In the genomic region with DNA sequence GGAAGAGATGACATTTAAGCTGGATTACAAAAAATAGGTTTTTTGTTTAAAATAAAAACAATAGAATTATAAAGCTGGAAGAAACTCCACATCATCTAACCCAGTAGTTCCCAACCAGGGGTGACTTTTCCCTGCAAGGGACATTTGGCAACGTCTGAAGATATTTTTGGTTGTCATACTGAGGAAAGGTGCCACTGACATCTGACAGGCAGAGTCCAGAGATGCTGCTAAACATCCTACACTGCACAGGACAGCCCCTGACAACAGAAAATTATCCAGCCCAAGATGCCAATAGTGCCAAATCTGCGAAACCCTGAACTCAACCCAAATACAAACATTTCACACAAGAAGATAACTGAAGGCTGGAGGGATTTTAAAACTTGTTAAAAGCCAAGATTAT, we compare ENCODE assay signal across 32 cellular contexts.
"Had no signal": no experiment of that assay in that cellular context is flagged by ENCODE, and none has a peak within 500 bp of the region (broad histone marks: within the 10 kb centered on the region; RNA-seq: fewer than 3 reads in every experiment).

No MANE protein-coding gene starts in this region.

- H3K4me3 Mint-ChIP-seq: activated B cell treated with CpG ODN at 0.5 μM for 24 hours; activated CD8-positive, alpha-beta T cell treated with anti-CD3 and anti-CD28 coated beads for 36 hours; activated naive CD8-positive, alpha-beta T cell; activated T-cell treated with anti-CD3 and anti-CD28 coated beads, Interleukin-2, amount 50 U/mL, for 4 hours; activated T-helper 17 cell treated with anti-CD3 and anti-CD28 coated beads, Interleukin-2, amount 50 U/mL, for 72 hours; brain; central memory CD8-positive, alpha-beta T cell; dendritic cell treated with granulocyte-macrophage colony-stimulating factor and Interleukin-4, amounts not matched to agents 40 ng/mL and 50 ng/mL, for 4 days; endodermal cell; T-helper 17 cell; T-helper 2 cell treated with Interferon-gamma antibody and Interleukin-4, amounts not matched to agents 5 μg/mL and 100 μg/mL, for 36 hours had no signal

- H3K9me3 ChIP-seq: ascending aorta, breast epithelium had no signal

- FAIRE-seq: frontal cortex had no signal

- H3K27me3 ChIP-seq: ascending aorta, cardiac muscle cell had no signal

- H3K36me3 ChIP-seq: breast epithelium, cardiac muscle cell had no signal

- H3K9me3 Mint-ChIP-seq: activated B cell treated with CpG ODN at 0.5 μM for 24 hours; activated CD8-positive, alpha-beta T cell treated with anti-CD3 and anti-CD28 coated beads for 36 hours; activated T-cell treated with anti-CD3 and anti-CD28 coated beads, Interleukin-2, amount 50 U/mL, for 4 hours; activated T-helper 17 cell treated with anti-CD3 and anti-CD28 coated beads, Interleukin-2, amount 50 U/mL, for 72 hours; brain; central memory CD8-positive, alpha-beta T cell; dendritic cell treated with granulocyte-macrophage colony-stimulating factor and Interleukin-4, amounts not matched to agents 40 ng/mL and 50 ng/mL, for 4 days; T-helper 2 cell treated with Interferon-gamma antibody and Interleukin-4, amounts not matched to agents 5 μg/mL and 100 μg/mL, for 36 hours had no signal

- H3K27me3 Mint-ChIP-seq: activated B cell treated with CpG ODN at 0.5 μM for 24 hours; activated CD8-positive, alpha-beta T cell treated with anti-CD3 and anti-CD28 coated beads for 36 hours; activated naive CD8-positive, alpha-beta T cell; activated T-helper 17 cell treated with anti-CD3 and anti-CD28 coated beads, Interleukin-2, amount 50 U/mL, for 72 hours; brain; central memory CD8-positive, alpha-beta T cell; dendritic cell treated with granulocyte-macrophage colony-stimulating factor and Interleukin-4, amounts not matched to agents 40 ng/mL and 50 ng/mL, for 4 days; T-helper 17 cell had no signal

- H3K36me3 Mint-ChIP-seq: activated naive CD8-positive, alpha-beta T cell had no signal

- H3K4me3 ChIP-seq: ascending aorta, breast epithelium, cardiac muscle cell, coronary artery, dorsolateral prefrontal cortex had no signal

- DNase-seq: activated B cell treated with CpG ODN at 0.5 μM for 24 hours; activated CD4-positive, alpha-beta T cell treated with anti-CD3 and anti-CD28 coated beads for 48 hours; activated CD4-positive, alpha-beta T cell treated with anti-CD3 and anti-CD28 coated beads, Interleukin-2, amount 50 U/mL, for 1 hour; activated CD4-positive, alpha-beta T cell treated with anti-CD3 and anti-CD28 coated beads, Interleukin-2, amount 50 U/mL, for 48 hours; activated CD8-positive, alpha-beta memory T cell treated with anti-CD3 and anti-CD28 coated beads for 24 hours; activated CD8-positive, alpha-beta T cell treated with anti-CD3 and anti-CD28 coated beads for 36 hours; activated effector memory CD4-positive, alpha-beta T cell treated with Interleukin-2 at 50 U/mL for 16 hours; activated gamma-delta T cell treated with Interleukin-2 at 50 U/mL for 16 hours; activated naive CD4-positive, alpha-beta T cell treated with anti-CD3 and anti-CD28 coated beads, Interleukin-2, amount 50 U/mL, for 16 hours; activated naive CD4-positive, alpha-beta T cell treated with Interleukin-2 at 50 U/mL for 16 hours; activated T-cell treated with anti-CD3 and anti-CD28 coated beads, Interleukin-2, amount 50 U/mL, for 4 hours; dorsolateral prefrontal cortex; effector memory CD4-positive, alpha-beta T cell; endodermal cell; foreskin fibroblast; T-helper 1 cell; T-helper 17 cell; T1000; WERI-Rb-1 had no signal

- ATAC-seq: activated CD4-positive, CD25-positive, alpha-beta regulatory T cell treated with anti-CD3 and anti-CD28 coated beads, Interleukin-2, amount 50 U/mL, for 24 hours; activated CD8-positive, alpha-beta T cell treated with anti-CD3 and anti-CD28 coated beads for 36 hours; activated T-cell treated with anti-CD3 and anti-CD28 coated beads, Interleukin-2, amount 50 U/mL, for 4 hours; activated T-helper 17 cell treated with anti-CD3 and anti-CD28 coated beads, Interleukin-2, amount 50 U/mL, for 72 hours; esophagus mucosa; T-helper 17 cell had no signal

- H3K27ac Mint-ChIP-seq: activated B cell treated with CpG ODN at 0.5 μM for 24 hours; activated CD8-positive, alpha-beta T cell treated with anti-CD3 and anti-CD28 coated beads for 36 hours; activated naive CD8-positive, alpha-beta T cell; activated T-helper 17 cell treated with anti-CD3 and anti-CD28 coated beads, Interleukin-2, amount 50 U/mL, for 72 hours; brain; dendritic cell treated with granulocyte-macrophage colony-stimulating factor and Interleukin-4, amounts not matched to agents 40 ng/mL and 50 ng/mL, for 4 days; endodermal cell; T-helper 17 cell; T-helper 2 cell treated with Interferon-gamma antibody and Interleukin-4, amounts not matched to agents 5 μg/mL and 100 μg/mL, for 36 hours had no signal

- H3K4me1 ChIP-seq: ascending aorta, breast epithelium had no signal

- H3K27ac ChIP-seq: ascending aorta, breast epithelium, cardiac muscle cell, coronary artery, dorsolateral prefrontal cortex, WERI-Rb-1 had no signal
